1 cellular context compared by ENCODE assay signal in the genomic region with DNA sequence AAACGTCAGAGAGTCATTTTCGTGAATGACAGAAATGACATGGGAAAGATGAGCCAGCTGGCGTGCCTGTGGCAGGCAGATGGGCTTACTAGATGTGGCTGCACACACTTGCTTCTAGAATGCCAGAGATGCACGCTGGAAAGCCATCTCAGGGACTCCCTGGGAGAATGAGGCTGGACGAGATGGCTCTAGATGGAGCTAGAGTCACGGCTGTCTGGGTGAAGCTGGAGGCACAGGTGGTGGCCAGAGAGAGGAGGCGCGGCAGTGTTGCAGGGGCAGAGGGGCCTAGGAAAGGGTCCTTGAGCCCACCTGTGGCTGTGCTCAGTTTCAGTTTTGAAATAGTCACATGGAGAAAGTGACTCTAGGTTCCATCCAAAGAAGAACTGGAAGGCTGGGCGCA.
TF ChIP-seq lines count a peak whose summit lies in the region.

No MANE protein-coding gene starts in this region.

TF ChIP-seq in GM23338, 12 proteins besides CTCF, POLR2A, EP300 and RAD21:
- TF ChIP-seq ZNF462 (CRISPR knock-in tag; IDR thresholded peaks at IDR 0.05): no peak
- TF ChIP-seq CREB1 (CRISPR knock-in tag; IDR thresholded peaks at IDR 0.05; ENCODE audit: low read depth): no peak
- no peak for TF ChIP-seq JUNB (IDR thresholded peaks at IDR 0.05; ENCODE audit: unreplicated experiment)
- no peak for TF ChIP-seq ZNF331 (CRISPR knock-in tag; IDR thresholded peaks at IDR 0.05; ENCODE audit: low read depth)
- no peak for TF ChIP-seq NANOG (IDR thresholded peaks at IDR 0.05; ENCODE audit: borderline replicate concordance)
- TF ChIP-seq ZNF114 (CRISPR knock-in tag; IDR thresholded peaks at IDR 0.05): no peak
- TF ChIP-seq STAT1 (IDR thresholded peaks at IDR 0.05; ENCODE audit: unreplicated experiment): no peak
- no peak for TF ChIP-seq EZH2phosphoT487 (IDR thresholded peaks at IDR 0.05; ENCODE audit: unreplicated experiment)
- TF ChIP-seq EZH2 (IDR thresholded peaks at IDR 0.05; ENCODE audit: low read depth, unreplicated experiment): no peak
- TF ChIP-seq POLR2AphosphoS5 (IDR thresholded peaks at IDR 0.05; ENCODE audit: low read depth): no peak
- TF ChIP-seq REST (IDR thresholded peaks at IDR 0.05; ENCODE audit: unreplicated experiment): no peak
- TF ChIP-seq, protein P1, sequence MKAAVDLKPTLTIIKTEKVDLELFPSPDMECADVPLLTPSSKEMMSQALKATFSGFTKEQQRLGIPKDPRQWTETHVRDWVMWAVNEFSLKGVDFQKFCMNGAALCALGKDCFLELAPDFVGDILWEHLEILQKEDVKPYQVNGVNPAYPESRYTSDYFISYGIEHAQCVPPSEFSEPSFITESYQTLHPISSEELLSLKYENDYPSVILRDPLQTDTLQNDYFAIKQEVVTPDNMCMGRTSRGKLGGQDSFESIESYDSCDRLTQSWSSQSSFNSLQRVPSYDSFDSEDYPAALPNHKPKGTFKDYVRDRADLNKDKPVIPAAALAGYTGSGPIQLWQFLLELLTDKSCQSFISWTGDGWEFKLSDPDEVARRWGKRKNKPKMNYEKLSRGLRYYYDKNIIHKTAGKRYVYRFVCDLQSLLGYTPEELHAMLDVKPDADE (IDR thresholded peaks at IDR 0.05): no peak
TF ChIP-seq in GM23338: peak in this region for 0.
